ENCODE assay signal across 11 cellular contexts in genomic region chr14:61439779-61440418, GRCh38.
DNase-seq lines count a peak whose midpoint lies in the region; ATAC-seq and TF ChIP-seq lines count a peak whose summit lies in the region.
"Had no signal": no experiment of that assay in that cellular context is flagged by ENCODE, and none has a peak within 500 bp of the region (broad histone marks: within the 10 kb centered on the region; RNA-seq: fewer than 3 reads in every experiment).

No MANE protein-coding gene starts in this region.

- H3K4me3 Mint-ChIP-seq in activated CD4-positive, alpha-beta T cell treated with anti-CD3 and anti-CD28 coated beads, Interleukin-2, amount 10 ng/mL, durations not matched to agents 24 days and 14 days: peak overlapping the region; percentile 87
- H3K4me3 Mint-ChIP-seq in effector memory CD8-positive, alpha-beta T cell: peak overlapping the region; percentile 78 to 84

- H3K9me3 Mint-ChIP-seq in activated CD4-positive, alpha-beta T cell treated with anti-CD3 and anti-CD28 coated beads, Interleukin-2, amount 10 ng/mL, durations not matched to agents 24 days and 14 days: no peaks in the 10 kb centered on the region
- H3K9me3 Mint-ChIP-seq in effector memory CD8-positive, alpha-beta T cell: no peaks in the 10 kb centered on the region
- H3K9me3 Mint-ChIP-seq: IgD-negative memory B cell had no signal

- ATAC-seq in effector memory CD8-positive, alpha-beta T cell (replicated peaks): no peak
- ATAC-seq in HG03469 (IDR thresholded peaks at IDR 0.05; ENCODE audit: unreplicated experiment): no peak
- ATAC-seq in GM19452 (IDR thresholded peaks at IDR 0.05; ENCODE audit: unreplicated experiment): no peak

- intact Hi-C loops in activated CD4-positive, alpha-beta T cell treated with anti-CD3 and anti-CD28 coated beads, Interleukin-2, amount 10 ng/mL, durations not matched to agents 24 days and 14 days (cut with micrococcal nuclease): loop anchor here (1.0 to 10.0 kb wide), 3 partner anchors 34 to 455 kb away; partner anchors contain the start of genes SLC38A6 and TRMT5

- H3K27ac ChIP-seq in skin epidermis: peak overlapping the region in 16 of 21 experiments; percentile 13 to 81 (median 68)
- H3K27ac ChIP-seq: SK-N-MC had no signal

- no peaks in the 10 kb centered on the region for H3K27me3 Mint-ChIP-seq in activated CD4-positive, alpha-beta T cell treated with anti-CD3 and anti-CD28 coated beads, Interleukin-2, amount 10 ng/mL, durations not matched to agents 24 days and 14 days
- no peaks in the 10 kb centered on the region for H3K27me3 Mint-ChIP-seq in effector memory CD8-positive, alpha-beta T cell
- H3K27me3 Mint-ChIP-seq: IgD-negative memory B cell had no signal

- TF ChIP-seq CTCF in LNCaP clone FGC (IDR thresholded peaks at IDR 0.05; ENCODE audit: control insufficient read depth, extremely low read depth, insufficient read depth): no peak

- DNase-seq in activated CD4-positive, alpha-beta T cell treated with anti-CD3 and anti-CD28 coated beads, Interleukin-2, amount 10 ng/mL, durations not matched to agents 24 days and 14 days: no peak
- DNase-seq in activated CD4-positive, alpha-beta T cell treated with anti-CD3 and anti-CD28 coated beads, Interleukin-2, amount 50 U/mL, for 1 hour: no peak
- DNase-seq in LNCaP clone FGC (ENCODE audit: low read depth) (no peak), AG08395 (ENCODE audit: low spot score) (no peak)
- DNase-seq in effector memory CD8-positive, alpha-beta T cell: no peak
- DNase-seq: NCI-H510A treated with DMSO at 0.1 percent for 48 hours had no signal

- peaks cover 79% of the 10 kb centered on the region for H3K4me1 Mint-ChIP-seq in activated CD4-positive, alpha-beta T cell treated with anti-CD3 and anti-CD28 coated beads, Interleukin-2, amount 10 ng/mL, durations not matched to agents 24 days and 14 days
- H3K4me1 Mint-ChIP-seq in effector memory CD8-positive, alpha-beta T cell (ENCODE audit: low read depth in 2 of 2): peaks cover 66 to 86% of the 10 kb centered on the region in 2 donors

- H3K36me3 Mint-ChIP-seq in activated CD4-positive, alpha-beta T cell treated with anti-CD3 and anti-CD28 coated beads, Interleukin-2, amount 10 ng/mL, durations not matched to agents 24 days and 14 days (ENCODE audit: low read depth): peaks cover 26% of the 10 kb centered on the region
- H3K36me3 Mint-ChIP-seq in effector memory CD8-positive, alpha-beta T cell (ENCODE audit: insufficient read depth): peaks cover 48% of the 10 kb centered on the region
- H3K36me3 Mint-ChIP-seq: IgD-negative memory B cell had no signal

- H3K27ac Mint-ChIP-seq in activated CD4-positive, alpha-beta T cell treated with anti-CD3 and anti-CD28 coated beads, Interleukin-2, amount 10 ng/mL, durations not matched to agents 24 days and 14 days: peak overlapping the region; percentile 96
- H3K27ac Mint-ChIP-seq in effector memory CD8-positive, alpha-beta T cell: peak overlapping the region; percentile 92 to 96

- peak overlapping the region; percentile 40 for H3K4me3 ChIP-seq in LNCaP clone FGC (ENCODE audit: low read depth, low read length)
- no peak overlapping the region for H3K4me3 ChIP-seq in skin epidermis
